ENCODE assay signal across 22 cellular contexts in the genomic region with DNA sequence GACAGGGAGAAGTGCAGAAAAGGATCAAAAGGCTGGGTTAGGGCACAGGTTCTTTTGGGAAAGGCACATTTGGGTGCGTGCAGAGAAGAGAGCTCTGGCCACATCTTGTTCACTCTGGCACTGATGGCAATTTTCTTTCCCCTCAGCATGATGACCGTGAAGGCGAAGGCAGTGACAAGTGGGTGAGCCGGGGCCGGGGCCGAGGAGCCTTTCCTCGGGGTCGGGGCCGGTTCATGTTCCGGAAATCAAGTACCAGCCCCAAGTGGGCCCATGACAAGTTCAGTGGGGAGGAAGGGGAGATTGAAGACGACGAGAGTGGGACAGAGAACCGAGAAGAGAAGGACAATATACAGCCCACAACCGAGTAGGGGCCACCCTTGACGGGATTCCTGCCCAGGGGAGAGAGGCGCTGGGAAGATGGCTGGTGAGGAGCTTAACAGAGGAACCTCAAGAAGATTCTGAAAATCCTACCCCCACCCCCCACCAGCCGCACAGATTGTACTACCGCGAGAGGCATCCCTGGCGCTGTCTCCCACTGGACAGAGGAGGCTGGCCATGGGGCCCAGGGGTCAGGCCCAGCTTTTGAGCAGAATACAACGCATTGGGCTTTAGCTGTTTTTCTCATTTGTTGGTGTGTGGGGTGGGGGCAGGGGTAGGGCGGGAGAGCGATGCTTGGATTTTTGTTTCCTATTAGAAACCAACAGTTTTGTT. TPM values are rescaled to one million over a fixed set of nuclear protein-coding genes. Genes with fewer than 3 reads are reported as not detected.
A peak's percentile ranks its signal among the peaks of the same experiment; 100 is the strongest.
DNase-seq lines count a peak whose midpoint lies in the region; ATAC-seq and TF ChIP-seq lines count a peak whose summit lies in the region.
"Had no signal": no experiment of that assay in that cellular context is flagged by ENCODE, and none has a peak within 500 bp of the region (broad histone marks: within the 10 kb centered on the region; RNA-seq: fewer than 3 reads in every experiment).

No MANE protein-coding gene starts in this region.

- H3K36me3 Mint-ChIP-seq in chondrocyte (ENCODE audit: low read depth) = peaks cover 25% of the 10 kb centered on the region
- H3K36me3 Mint-ChIP-seq in stimulated activated effector memory CD8-positive, alpha-beta T cell treated with anti-CD3 and anti-CD28 coated beads, Interleukin-12 subunit alpha, Interleukin-12 subunit beta, amount 100 ng/mL, for 72 hours = peaks cover 95% of the 10 kb centered on the region

- peaks cover 26% of the 10 kb centered on the region for H3K4me1 Mint-ChIP-seq in chondrocyte (ENCODE audit: low read depth)
- peaks cover 58% of the 10 kb centered on the region for H3K4me1 Mint-ChIP-seq in stimulated activated effector memory CD8-positive, alpha-beta T cell treated with anti-CD3 and anti-CD28 coated beads, Interleukin-12 subunit alpha, Interleukin-12 subunit beta, amount 100 ng/mL, for 72 hours

- no peaks in the 10 kb centered on the region for H3K27me3 Mint-ChIP-seq in chondrocyte (ENCODE audit: low read depth)
- H3K27me3 Mint-ChIP-seq: naive thymus-derived CD8-positive, alpha-beta T cell had no signal

- H3K9me3 ChIP-seq in SK-N-MC (ENCODE audit: low read depth, low read length) = no peaks in the 10 kb centered on the region
- H3K9me3 ChIP-seq: A549; BLaER1 treated with 17β-estradiol and CSF1 and Interleukin-3, amounts not matched to agents 10 nM and 100 nM; psoas muscle; thoracic aorta had no signal

- no peaks in the 10 kb centered on the region for H3K9me3 Mint-ChIP-seq in chondrocyte (ENCODE audit: low read depth)
- H3K9me3 Mint-ChIP-seq in stimulated activated effector memory CD8-positive, alpha-beta T cell treated with anti-CD3 and anti-CD28 coated beads, Interleukin-12 subunit alpha, Interleukin-12 subunit beta, amount 100 ng/mL, for 72 hours = no peaks in the 10 kb centered on the region
- H3K9me3 Mint-ChIP-seq: naive thymus-derived CD8-positive, alpha-beta T cell had no signal

- H3K27ac ChIP-seq in SK-N-MC = peak overlapping the region; percentile 22; the same call in 1 of the 2 replicates
- H3K27ac ChIP-seq: A549, psoas muscle, thoracic aorta had no signal

- DNase-seq in activated CD8-positive, alpha-beta memory T cell treated with anti-CD3 and anti-CD28 coated beads for 24 hours = peak; percentile 49
- no peak for DNase-seq in activated CD8-positive, alpha-beta memory T cell treated with anti-CD3 and anti-CD28 coated beads, Interleukin-2, amount 50 U/mL, for 48 hours
- DNase-seq in SK-N-MC (ENCODE audit: low read depth, low spot score) = no peak
- DNase-seq in chondrocyte (ENCODE audit: low spot score) = no peak
- DNase-seq in stimulated activated effector memory CD8-positive, alpha-beta T cell treated with anti-CD3 and anti-CD28 coated beads, Interleukin-12 subunit alpha, Interleukin-12 subunit beta, amount 100 ng/mL, for 72 hours (ENCODE audit: low spot score in 2 of 2) = no peak
- no peak for DNase-seq in NCI-H1417 treated with DMSO at 0.1 percent for 48 hours (lab: John Stamatoyannopoulos, UW)
- DNase-seq: anterior cingulate cortex; hypothalamus; naive thymus-derived CD8-positive, alpha-beta T cell; NCI-H1048; NCI-H2081 treated with DMSO at 0.1 percent for 48 hours; NCI-H524; psoas muscle; SHP77 treated with DMSO at 0.1 percent for 48 hours; stimulated activated CD4-positive, alpha-beta T cell treated with anti-CD3 and anti-CD28 coated beads, Interleukin-4, amount 100 ng/mL, for 4 hours had no signal

- no peak for ATAC-seq in stimulated activated effector memory CD8-positive, alpha-beta T cell treated with anti-CD3 and anti-CD28 coated beads, Interleukin-12 subunit alpha, Interleukin-12 subunit beta, amount 100 ng/mL, for 72 hours
- ATAC-seq in HG03108 (IDR thresholded peaks at IDR 0.05; ENCODE audit: unreplicated experiment) = no peak
- ATAC-seq in HG03378 (IDR thresholded peaks at IDR 0.05; ENCODE audit: unreplicated experiment) = no peak
- ATAC-seq: A549; GM12878; HCT116; naive thymus-derived CD8-positive, alpha-beta T cell; psoas muscle had no signal

- no peak for TF ChIP-seq CTCF in chondrocyte (IDR thresholded peaks at IDR 0.05)

- no peak overlapping the region for H3K4me3 ChIP-seq in SK-N-MC
- H3K4me3 ChIP-seq: A549; BLaER1 treated with 17β-estradiol and CSF1 and Interleukin-3, amounts not matched to agents 10 nM and 100 nM; GM12878; psoas muscle; thoracic aorta had no signal

- peaks cover 46% of the 10 kb centered on the region for H3K36me3 ChIP-seq in SK-N-MC (ENCODE audit: insufficient read depth, low read length)

- H3K27ac Mint-ChIP-seq in chondrocyte (ENCODE audit: unreplicated experiment) = peak overlapping the region; percentile 49
- peak overlapping the region; percentile 91 for H3K27ac Mint-ChIP-seq in stimulated activated effector memory CD8-positive, alpha-beta T cell treated with anti-CD3 and anti-CD28 coated beads, Interleukin-12 subunit alpha, Interleukin-12 subunit beta, amount 100 ng/mL, for 72 hours

- no peak overlapping the region for H3K9ac ChIP-seq in SK-N-MC (ENCODE audit: insufficient read length)

- no peak overlapping the region for H3K4me3 Mint-ChIP-seq in chondrocyte (ENCODE audit: unreplicated experiment)
- no peak overlapping the region for H3K4me3 Mint-ChIP-seq in stimulated activated effector memory CD8-positive, alpha-beta T cell treated with anti-CD3 and anti-CD28 coated beads, Interleukin-12 subunit alpha, Interleukin-12 subunit beta, amount 100 ng/mL, for 72 hours

RNA-seq across cellular contexts. Expression of a gene that starts 2.4 kb away (rescaled TPM):
- 9.4 to 15.0 TPM (median 10.8 TPM) in 3 replicates for total RNA-seq in chondrocyte

RNA-seq across cellular contexts. Expression of a gene that starts 19.6 kb away (rescaled TPM):
- 55.7 to 88.4 TPM (median 85.2 TPM) in 3 replicates for total RNA-seq in chondrocyte
